Comparison of ENCODE assay signal across 38 cellular contexts in genomic region chr16:28895609-28896008, GRCh38. TPM values are rescaled to one million over a fixed set of nuclear protein-coding genes. Genes with fewer than 3 reads are reported as not detected.
DNase-seq lines count a peak whose midpoint lies in the region; ATAC-seq, FAIRE-seq and TF ChIP-seq lines count a peak whose summit lies in the region.
"Had no signal": no experiment of that assay in that cellular context is flagged by ENCODE, and none has a peak within 500 bp of the region (broad histone marks: within the 10 kb centered on the region; RNA-seq: fewer than 3 reads in every experiment).

No MANE protein-coding gene starts in this region.

- no peaks in the 10 kb centered on the region for H3K9me3 Mint-ChIP-seq in activated CD4-positive, alpha-beta T cell treated with anti-CD3 and anti-CD28 coated beads, Interleukin-2, amount 10 ng/mL, durations not matched to agents 7 days and 5 days
- H3K9me3 Mint-ChIP-seq: CD14-positive monocyte; CD4-positive, alpha-beta memory T cell; CD4-positive, alpha-beta T cell; CD4-positive, CD25-positive, alpha-beta regulatory T cell; CD8-positive, alpha-beta memory T cell; CD8-positive, alpha-beta T cell had no signal

- no peak overlapping the region for H3K4me3 ChIP-seq in HepG2 (replicated peaks in 1 of 3; ENCODE audit: insufficient read depth in 1 of 3, low read depth in 2 of 3, low read length in 3 of 3)
- H3K4me3 ChIP-seq in right lobe of liver: no peak overlapping the region
- H3K4me3 ChIP-seq: A549; BLaER1; BLaER1 treated with 17β-estradiol and CSF1 and Interleukin-3, amounts not matched to agents 10 nM and 100 nM had no signal

- H3K9me3 ChIP-seq in HepG2 (ENCODE audit: low read length) (no peaks in the 10 kb centered on the region), right lobe of liver (no peaks in the 10 kb centered on the region)
- H3K9me3 ChIP-seq: A549; BE2C; BLaER1; BLaER1 treated with 17β-estradiol and CSF1 and Interleukin-3, amounts not matched to agents 10 nM and 100 nM; Caco-2 had no signal

- H3K4me1 ChIP-seq in HepG2 (ENCODE audit: insufficient read depth, low read length): peaks cover 13% of the 10 kb centered on the region
- no peaks in the 10 kb centered on the region for H3K4me1 ChIP-seq in right lobe of liver
- H3K4me1 ChIP-seq: A549, BE2C, Caco-2 had no signal

- H3K36me3 Mint-ChIP-seq in activated CD4-positive, alpha-beta T cell treated with anti-CD3 and anti-CD28 coated beads, Interleukin-2, amount 10 ng/mL, durations not matched to agents 7 days and 5 days (ENCODE audit: low read depth): no peaks in the 10 kb centered on the region
- H3K36me3 Mint-ChIP-seq: CD14-positive monocyte; CD4-positive, alpha-beta memory T cell; CD4-positive, CD25-positive, alpha-beta regulatory T cell; CD8-positive, alpha-beta memory T cell; CD8-positive, alpha-beta T cell had no signal

- WGBS in HepG2 (ENCODE audit: low lambda C conversion rate): 79% methylated on average over 4 of the region's 4 CpGs
- WGBS in right lobe of liver (ENCODE audit: insufficient coverage, low coverage, low lambda C conversion rate, missing lambda C conversion rate): 79% methylated on average over 4 of the region's 4 CpGs

- H3K36me3 ChIP-seq in HepG2 (replicated peaks in 1 of 2; ENCODE audit: control insufficient read depth in 1 of 2, insufficient read depth in 2 of 2, low read length in 2 of 2): peaks cover 19 to 27% of the 10 kb centered on the region in 2 experiments
- H3K36me3 ChIP-seq in right lobe of liver: no peaks in the 10 kb centered on the region
- H3K36me3 ChIP-seq: BE2C had no signal

- POLR2A ChIA-PET in activated CD4-positive, alpha-beta T cell treated with anti-CD3 and anti-CD28 coated beads, Interleukin-2, amount 10 ng/mL, durations not matched to agents 7 days and 5 days (lab: Charles Lee): no interaction called here
- POLR2A ChIA-PET in HepG2 (lab: Yijun Ruan, JAX): interaction anchor here (0.8 to 1.6 kb wide), 2 partner anchors 22 to 50 kb away, joined by 3 to 4 read pairs; no protein-coding TSS in a partner anchor

- 0 out of 2 replicates have a peak, but pooled peaks have one; percentile 14 for TF ChIP-seq RAD21 in HepG2 (CRISPR knock-in tag; IDR thresholded peaks at IDR 0.05)

- no TSS peak for BruUV-seq in HepG2 (replicated peaks; lab: Mats Ljungman, UMichigan)

- H3K9ac ChIP-seq in HepG2 (ENCODE audit: insufficient read depth, low read depth, low read length): no peak overlapping the region
- H3K9ac ChIP-seq: BLaER1; BLaER1 treated with 17β-estradiol and CSF1 and Interleukin-3, amounts not matched to agents 10 nM and 100 nM had no signal

- TF ChIP-seq CTCF in HepG2 (CRISPR knock-in tag; IDR thresholded peaks at IDR 0.05) (no peak), right lobe of liver (IDR thresholded peaks at IDR 0.05) (no peak)

- no peak overlapping the region for H2AFZ ChIP-seq in HepG2 (ENCODE audit: low read length)

- peak; percentile 57; the same call in 2 of the 3 replicates for ATAC-seq in HepG2
- ATAC-seq in right lobe of liver: no peak
- ATAC-seq: A549; CD8-positive, alpha-beta T cell had no signal

- peaks cover 2% of the 10 kb centered on the region for H3K4me1 Mint-ChIP-seq in activated CD4-positive, alpha-beta T cell treated with anti-CD3 and anti-CD28 coated beads, Interleukin-2, amount 10 ng/mL, durations not matched to agents 7 days and 5 days
- H3K4me1 Mint-ChIP-seq: CD14-positive monocyte; CD4-positive, alpha-beta memory T cell; CD4-positive, CD25-positive, alpha-beta regulatory T cell; CD8-positive, alpha-beta memory T cell had no signal

- H4K20me1 ChIP-seq in HepG2 (ENCODE audit: insufficient read depth, low read length): no peaks in the 10 kb centered on the region
- H4K20me1 ChIP-seq: BLaER1; BLaER1 treated with 17β-estradiol and CSF1 and Interleukin-3, amounts not matched to agents 10 nM and 100 nM had no signal

- no peak overlapping the region for H3K4me2 ChIP-seq in HepG2 (ENCODE audit: low read depth, low read length)
- H3K4me2 ChIP-seq: A549; BLaER1; BLaER1 treated with 17β-estradiol and CSF1 and Interleukin-3, amounts not matched to agents 10 nM and 100 nM had no signal

- no peak overlapping the region for H3K4me3 Mint-ChIP-seq in activated CD4-positive, alpha-beta T cell treated with anti-CD3 and anti-CD28 coated beads, Interleukin-2, amount 10 ng/mL, durations not matched to agents 7 days and 5 days
- H3K4me3 Mint-ChIP-seq: B cell; CD14-positive monocyte; CD4-positive, alpha-beta memory T cell; CD4-positive, alpha-beta T cell; CD4-positive, CD25-positive, alpha-beta regulatory T cell; CD8-positive, alpha-beta memory T cell; CD8-positive, alpha-beta T cell had no signal

- in situ Hi-C loops in HepG2 (cut with HindIII; ENCODE audit: extremely low pct_ligation_motif_present, low pct_unique_long_range_greater_than_20kb): no loop called here

- H3K27ac Mint-ChIP-seq in activated CD4-positive, alpha-beta T cell treated with anti-CD3 and anti-CD28 coated beads, Interleukin-2, amount 10 ng/mL, durations not matched to agents 7 days and 5 days: peak overlapping the region; percentile 25
- H3K27ac Mint-ChIP-seq: B cell; CD14-positive monocyte; CD4-positive, alpha-beta memory T cell; CD4-positive, alpha-beta T cell; CD8-positive, alpha-beta T cell had no signal

- H3K79me2 ChIP-seq in HepG2 (ENCODE audit: insufficient read depth, low read length): no peaks in the 10 kb centered on the region

- TF ChIP-seq POLR2A in HepG2 (IDR thresholded peaks at IDR 0.05; ENCODE audit: insufficient read depth in 1 of 2, low read depth in 2 of 2, low read length in 2 of 2) (no peak), right lobe of liver (IDR thresholded peaks at IDR 0.05) (no peak)

- H3K27ac ChIP-seq in HepG2 (ENCODE audit: extremely low read length, insufficient read depth, low read length) (peak overlapping the region; percentile 40), right lobe of liver (no peak overlapping the region)
- H3K27ac ChIP-seq: 22Rv1; A549; BLaER1; BLaER1 treated with 17β-estradiol and CSF1 and Interleukin-3, amounts not matched to agents 10 nM and 100 nM; C4-2B had no signal

- intact Hi-C loops in HepG2 (cut with micrococcal nuclease; ENCODE audit: unreplicated experiment) (no loop called here), right lobe of liver (cut with DNase I) (no loop called here)

- peak; percentile 67 for FAIRE-seq in HepG2 (lab: Jason Lieb, UNC)
- FAIRE-seq: A204.1, A549, D721Med had no signal

- no peak for DNase-seq in activated CD4-positive, alpha-beta T cell treated with anti-CD3 and anti-CD28 coated beads, Interleukin-2, amount 10 ng/mL, durations not matched to agents 7 days and 5 days
- DNase-seq in activated CD4-positive, alpha-beta T cell treated with anti-CD3 and anti-CD28 coated beads, Interleukin-2, amount 50 U/mL, for 1 hour: no peak
- DNase-seq in HepG2 (ENCODE audit: low spot score) (no peak), right lobe of liver (no peak)
- DNase-seq: 8988T; ACHN; AML-193; BE2C; C1 segment of cervical spinal cord; Caco-2; Calu3; CD4-positive, alpha-beta memory T cell; CD4-positive, alpha-beta T cell; CD4-positive, CD25-positive, alpha-beta regulatory T cell; CD8-positive, alpha-beta memory T cell; CD8-positive, alpha-beta T cell; COR-L47; DMS 273 treated with DMSO at 0.1 percent for 48 hours; DMS153; DMS53; DMS79; DMS79 treated with DMSO at 0.1 percent for 48 hours; DND-41; EL had no signal

- H3K27me3 ChIP-seq in HepG2 (ENCODE audit: control insufficient read depth in 1 of 2, insufficient read depth in 2 of 2, low read length in 2 of 2): no peaks in the 10 kb centered on the region
- H3K27me3 ChIP-seq in right lobe of liver: no peaks in the 10 kb centered on the region
- H3K27me3 ChIP-seq: BE2C; BLaER1; BLaER1 treated with 17β-estradiol and CSF1 and Interleukin-3, amounts not matched to agents 10 nM and 100 nM had no signal

- no peaks in the 10 kb centered on the region for H3K27me3 Mint-ChIP-seq in activated CD4-positive, alpha-beta T cell treated with anti-CD3 and anti-CD28 coated beads, Interleukin-2, amount 10 ng/mL, durations not matched to agents 7 days and 5 days
- H3K27me3 Mint-ChIP-seq: B cell; CD4-positive, alpha-beta memory T cell; CD4-positive, alpha-beta T cell; CD4-positive, CD25-positive, alpha-beta regulatory T cell; CD8-positive, alpha-beta memory T cell had no signal

- CTCF ChIA-PET in activated CD4-positive, alpha-beta T cell treated with anti-CD3 and anti-CD28 coated beads, Interleukin-2, amount 10 ng/mL, durations not matched to agents 7 days and 5 days (lab: Charles Lee): interaction anchor here (0.9 to 1.4 kb wide), 2 partner anchors 10 to 76 kb away, joined by 4 to 6 read pairs; no protein-coding TSS in a partner anchor
- CTCF ChIA-PET in HepG2 (lab: Yijun Ruan, JAX; ENCODE audit: low intra/inter-chr PET ratio, low total read pairs): no interaction called here

- TF ChIP-seq EP300 in HepG2 (IDR thresholded peaks at IDR 0.05; ENCODE audit: low read depth in 2 of 2, low read length in 2 of 2): no peak
- TF ChIP-seq EP300 in HepG2 (CRISPR knock-in tag; IDR thresholded peaks at IDR 0.05; ENCODE audit: borderline replicate concordance): no peak

RNA-seq across cellular contexts. Expression of gene ATP2A1, which starts 17.3 kb away (rescaled TPM):
- 1 to 10 TPM; 1.3 to 2.7 TPM for total RNA-seq in activated CD4-positive, alpha-beta T cell treated with anti-CD3 and anti-CD28 coated beads, Interleukin-2, amount 10 ng/mL, durations not matched to agents 7 days and 5 days
- total RNA-seq in HepG2 (2016; rRNA removed; fragmentation: Illumina TruSeq; extraction: Trizol) (0.70 and 3.2 TPM in 2 replicates), right lobe of liver (1 to 10 TPM in 2 of 6 experiments, under 1 TPM in 4; 0.42 to 3.6 (median 0.77) TPM)
- total RNA-seq in HepG2 (2016; cell fraction: cytosol; rRNA removed; fragmentation: Illumina TruSeq; extraction: Trizol; ENCODE audit: low read depth): 1.1 and 1.9 TPM in 2 replicates
- 0.30 and 2.0 TPM in 2 replicates for total RNA-seq in HepG2 (2016; cell fraction: insoluble cytoplasmic fraction; rRNA removed; fragmentation: Illumina TruSeq; extraction: Trizol)
- total RNA-seq in HepG2 (2016; cell fraction: membrane; rRNA removed; fragmentation: Illumina TruSeq; extraction: Trizol): 0.65 and 1.3 TPM in 2 replicates
- total RNA-seq in HepG2 (2016; cell fraction: nucleus; rRNA removed; fragmentation: Illumina TruSeq; extraction: Trizol): 4.8 and 6.9 TPM in 2 replicates
- 12.5 and 16.4 TPM in 2 replicates for polyA plus RNA-seq in HepG2 (2011; rRNA removed)
- polyA plus RNA-seq in HepG2 (2011; cell fraction: cytosol; rRNA removed): 2.7 and 2.9 TPM in 2 replicates
- 149 and 332 TPM in 2 replicates for polyA plus RNA-seq in HepG2 (2011; cell fraction: nucleus; rRNA removed)
- polyA plus RNA-seq in HepG2 (2012): 31.5 and 57.2 TPM in 2 replicates
- polyA plus RNA-seq in HepG2 (2016; cell fraction: cytosol; fragmentation: Illumina TruSeq; extraction: Trizol; ENCODE audit: low read depth): 0.51 TPM in 2 replicates
- 1.3 and 1.5 TPM in 2 replicates for polyA plus RNA-seq in HepG2 (2016; cell fraction: insoluble cytoplasmic fraction; fragmentation: Illumina TruSeq; extraction: Trizol; ENCODE audit: low read depth)
- polyA plus RNA-seq in HepG2 (2016; cell fraction: membrane; fragmentation: Illumina TruSeq; extraction: Trizol; ENCODE audit: low read depth): 0.87 and 1.9 TPM in 2 replicates
- 55.1 and 58.0 TPM in 2 replicates for polyA plus RNA-seq in HepG2 (2016; cell fraction: nucleus; fragmentation: Illumina TruSeq; extraction: Trizol; ENCODE audit: insufficient read depth, low read depth)
- polyA minus RNA-seq in HepG2 (2011; rRNA and poly(A)+ RNA removed; ENCODE audit: low replicate concordance): 1.4 and 6.4 TPM in 2 replicates
- 0.59 and 1.4 TPM in 2 replicates for polyA minus RNA-seq in HepG2 (2011; cell fraction: cytosol; rRNA and poly(A)+ RNA removed)
- polyA minus RNA-seq in HepG2 (2011; cell fraction: nucleus; rRNA and poly(A)+ RNA removed): 26.7 and 30.8 TPM in 2 replicates
- total RNA-seq: Daoy had no signal
- polyA plus RNA-seq: CD14-positive monocyte; CD4-positive, alpha-beta memory T cell; CD4-positive, CD25-positive, alpha-beta regulatory T cell; CD8-positive, alpha-beta memory T cell had no signal

RNA-seq across cellular contexts. Expression of gene RABEP2, which starts 29.4 kb away (rescaled TPM):
- total RNA-seq in activated CD4-positive, alpha-beta T cell treated with anti-CD3 and anti-CD28 coated beads, Interleukin-2, amount 10 ng/mL, durations not matched to agents 7 days and 5 days: 10 to 100 TPM; 16.8 to 21.1 TPM
- total RNA-seq in HepG2 (2016; rRNA removed; fragmentation: Illumina TruSeq; extraction: Trizol) (16.1 and 18.4 TPM in 2 replicates), right lobe of liver (10 to 100 TPM in 2 of 6 experiments, 1 to 10 TPM in 4; 5.0 to 21.0 (median 9.1) TPM)
- 2.9 and 3.6 TPM in 2 replicates for total RNA-seq in HepG2 (2016; cell fraction: cytosol; rRNA removed; fragmentation: Illumina TruSeq; extraction: Trizol; ENCODE audit: low read depth)
- 13.9 and 19.6 TPM in 2 replicates for total RNA-seq in HepG2 (2016; cell fraction: insoluble cytoplasmic fraction; rRNA removed; fragmentation: Illumina TruSeq; extraction: Trizol)
- total RNA-seq in HepG2 (2016; cell fraction: membrane; rRNA removed; fragmentation: Illumina TruSeq; extraction: Trizol): 7.5 and 8.4 TPM in 2 replicates
- total RNA-seq in HepG2 (2016; cell fraction: nucleus; rRNA removed; fragmentation: Illumina TruSeq; extraction: Trizol): 10.2 and 11.4 TPM in 2 replicates
- 10.8 and 12.4 TPM in 2 replicates for polyA plus RNA-seq in HepG2 (2011; rRNA removed)
- polyA plus RNA-seq in HepG2 (2011; cell fraction: cytosol; rRNA removed): 8.5 and 13.3 TPM in 2 replicates
- 28.2 and 32.3 TPM in 2 replicates for polyA plus RNA-seq in HepG2 (2011; cell fraction: nucleus; rRNA removed)
- 5.7 and 7.3 TPM in 2 replicates for polyA plus RNA-seq in HepG2 (2012)
- 1.9 and 2.8 TPM in 2 replicates for polyA plus RNA-seq in HepG2 (2016; cell fraction: cytosol; fragmentation: Illumina TruSeq; extraction: Trizol; ENCODE audit: low read depth)
- 9.8 and 12.4 TPM in 2 replicates for polyA plus RNA-seq in HepG2 (2016; cell fraction: insoluble cytoplasmic fraction; fragmentation: Illumina TruSeq; extraction: Trizol; ENCODE audit: low read depth)
- 4.5 and 4.9 TPM in 2 replicates for polyA plus RNA-seq in HepG2 (2016; cell fraction: membrane; fragmentation: Illumina TruSeq; extraction: Trizol; ENCODE audit: low read depth)
- polyA plus RNA-seq in HepG2 (2016; cell fraction: nucleus; fragmentation: Illumina TruSeq; extraction: Trizol; ENCODE audit: insufficient read depth, low read depth): 17.2 and 17.9 TPM in 2 replicates
- polyA minus RNA-seq in HepG2 (2011; rRNA and poly(A)+ RNA removed; ENCODE audit: low replicate concordance): 5.5 and 7.5 TPM in 2 replicates
- 5.5 and 7.4 TPM in 2 replicates for polyA minus RNA-seq in HepG2 (2011; cell fraction: cytosol; rRNA and poly(A)+ RNA removed)
- polyA minus RNA-seq in HepG2 (2011; cell fraction: nucleus; rRNA and poly(A)+ RNA removed): 6.2 and 7.5 TPM in 2 replicates

RNA-seq across cellular contexts. Expression of gene SH2B1, which starts 32.0 kb away (rescaled TPM):
- 10 to 100 TPM; 62.6 to 66.6 TPM for total RNA-seq in activated CD4-positive, alpha-beta T cell treated with anti-CD3 and anti-CD28 coated beads, Interleukin-2, amount 10 ng/mL, durations not matched to agents 7 days and 5 days
- total RNA-seq in HepG2 (2016; rRNA removed; fragmentation: Illumina TruSeq; extraction: Trizol) (15.6 and 23.3 TPM in 2 replicates), right lobe of liver (10 to 100 TPM; 13.2 to 27.1 (median 20.6) TPM)
- total RNA-seq in HepG2 (2016; cell fraction: cytosol; rRNA removed; fragmentation: Illumina TruSeq; extraction: Trizol; ENCODE audit: low read depth): 22.5 and 27.1 TPM in 2 replicates
- total RNA-seq in HepG2 (2016; cell fraction: insoluble cytoplasmic fraction; rRNA removed; fragmentation: Illumina TruSeq; extraction: Trizol): 13.4 and 24.5 TPM in 2 replicates
- 16.3 and 21.4 TPM in 2 replicates for total RNA-seq in HepG2 (2016; cell fraction: membrane; rRNA removed; fragmentation: Illumina TruSeq; extraction: Trizol)
- total RNA-seq in HepG2 (2016; cell fraction: nucleus; rRNA removed; fragmentation: Illumina TruSeq; extraction: Trizol): 30.1 and 30.6 TPM in 2 replicates
- 30.8 and 40.2 TPM in 2 replicates for polyA plus RNA-seq in HepG2 (2011; rRNA removed)
- 15.2 and 19.8 TPM in 2 replicates for polyA plus RNA-seq in HepG2 (2011; cell fraction: cytosol; rRNA removed)
- 198 and 224 TPM in 2 replicates for polyA plus RNA-seq in HepG2 (2011; cell fraction: nucleus; rRNA removed)
- polyA plus RNA-seq in HepG2 (2012): 35.0 and 37.6 TPM in 2 replicates
- polyA plus RNA-seq in HepG2 (2016; cell fraction: cytosol; fragmentation: Illumina TruSeq; extraction: Trizol; ENCODE audit: low read depth): 4.3 and 6.0 TPM in 2 replicates
- 18.0 and 21.1 TPM in 2 replicates for polyA plus RNA-seq in HepG2 (2016; cell fraction: insoluble cytoplasmic fraction; fragmentation: Illumina TruSeq; extraction: Trizol; ENCODE audit: low read depth)
- polyA plus RNA-seq in HepG2 (2016; cell fraction: membrane; fragmentation: Illumina TruSeq; extraction: Trizol; ENCODE audit: low read depth): 12.3 and 13.6 TPM in 2 replicates
- 82.4 and 89.4 TPM in 2 replicates for polyA plus RNA-seq in HepG2 (2016; cell fraction: nucleus; fragmentation: Illumina TruSeq; extraction: Trizol; ENCODE audit: insufficient read depth, low read depth)
- polyA minus RNA-seq in HepG2 (2011; rRNA and poly(A)+ RNA removed; ENCODE audit: low replicate concordance): 44.5 and 55.4 TPM in 2 replicates
- 10.5 and 11.6 TPM in 2 replicates for polyA minus RNA-seq in HepG2 (2011; cell fraction: cytosol; rRNA and poly(A)+ RNA removed)
- polyA minus RNA-seq in HepG2 (2011; cell fraction: nucleus; rRNA and poly(A)+ RNA removed): 36.8 and 48.6 TPM in 2 replicates

RNA-seq across cellular contexts. Expression of gene CD19, which starts 36.2 kb away (rescaled TPM):
- total RNA-seq in activated CD4-positive, alpha-beta T cell treated with anti-CD3 and anti-CD28 coated beads, Interleukin-2, amount 10 ng/mL, durations not matched to agents 7 days and 5 days: under 1 TPM in 1 of 2 experiments, not detected in 1; 0.12 TPM
- total RNA-seq in HepG2 (2016; rRNA removed; fragmentation: Illumina TruSeq; extraction: Trizol) (0.48 and 0.55 TPM in 2 replicates), right lobe of liver (under 1 TPM in 1 of 6 experiments, not detected in 5; 0.10 TPM)
- 0.26 TPM in 1 of 2 replicates, not detected in the other for total RNA-seq in HepG2 (2016; cell fraction: cytosol; rRNA removed; fragmentation: Illumina TruSeq; extraction: Trizol; ENCODE audit: low read depth)
- 0.34 and 0.37 TPM in 2 replicates for total RNA-seq in HepG2 (2016; cell fraction: insoluble cytoplasmic fraction; rRNA removed; fragmentation: Illumina TruSeq; extraction: Trizol)
- total RNA-seq in HepG2 (2016; cell fraction: membrane; rRNA removed; fragmentation: Illumina TruSeq; extraction: Trizol): 0.24 TPM in 1 of 2 replicates, not detected in the other
- total RNA-seq in HepG2 (2016; cell fraction: nucleus; rRNA removed; fragmentation: Illumina TruSeq; extraction: Trizol): not detected in 2 replicates
- polyA plus RNA-seq in HepG2 (2011; rRNA removed): 1.1 and 1.2 TPM in 2 replicates
- polyA plus RNA-seq in HepG2 (2011; cell fraction: cytosol; rRNA removed): 0.92 and 2.2 TPM in 2 replicates
- polyA plus RNA-seq in HepG2 (2011; cell fraction: nucleus; rRNA removed): 2.1 and 2.5 TPM in 2 replicates
- 1.6 and 2.5 TPM in 2 replicates for polyA plus RNA-seq in HepG2 (2012)
- polyA plus RNA-seq in HepG2 (2016; cell fraction: cytosol; fragmentation: Illumina TruSeq; extraction: Trizol; ENCODE audit: low read depth): 0.05 and 0.07 TPM in 2 replicates
- polyA plus RNA-seq in HepG2 (2016; cell fraction: insoluble cytoplasmic fraction; fragmentation: Illumina TruSeq; extraction: Trizol; ENCODE audit: low read depth): 0.64 and 0.67 TPM in 2 replicates
- polyA plus RNA-seq in HepG2 (2016; cell fraction: membrane; fragmentation: Illumina TruSeq; extraction: Trizol; ENCODE audit: low read depth): 0.10 TPM in 1 of 2 replicates, not detected in the other
- polyA plus RNA-seq in HepG2 (2016; cell fraction: nucleus; fragmentation: Illumina TruSeq; extraction: Trizol; ENCODE audit: insufficient read depth, low read depth): 0.32 and 0.45 TPM in 2 replicates
- 0.07 and 1.0 TPM in 2 replicates for polyA minus RNA-seq in HepG2 (2011; rRNA and poly(A)+ RNA removed; ENCODE audit: low replicate concordance)
- not detected in 2 replicates for polyA minus RNA-seq in HepG2 (2011; cell fraction: cytosol; rRNA and poly(A)+ RNA removed)
- 0.39 and 0.75 TPM in 2 replicates for polyA minus RNA-seq in HepG2 (2011; cell fraction: nucleus; rRNA and poly(A)+ RNA removed)
- total RNA-seq: A172; A673; Caco-2; Calu3; CD4-positive, alpha-beta memory T cell; CD8-positive, alpha-beta memory T cell; Daoy had no signal
- polyA plus RNA-seq: A549; AG04450; BJ; CD8-positive, alpha-beta memory T cell had no signal

RNA-seq across cellular contexts. Expression of gene TUFM, which starts 49.5 kb away (rescaled TPM):
- 100 to 1,000 TPM; 105 to 125 TPM for total RNA-seq in activated CD4-positive, alpha-beta T cell treated with anti-CD3 and anti-CD28 coated beads, Interleukin-2, amount 10 ng/mL, durations not matched to agents 7 days and 5 days
- 138 and 298 TPM in 2 replicates for total RNA-seq in HepG2 (2016; rRNA removed; fragmentation: Illumina TruSeq; extraction: Trizol)
- total RNA-seq in HepG2 (2016; cell fraction: cytosol; rRNA removed; fragmentation: Illumina TruSeq; extraction: Trizol; ENCODE audit: low read depth): 52.9 and 59.0 TPM in 2 replicates
- 109 and 318 TPM in 2 replicates for total RNA-seq in HepG2 (2016; cell fraction: insoluble cytoplasmic fraction; rRNA removed; fragmentation: Illumina TruSeq; extraction: Trizol)
- total RNA-seq in HepG2 (2016; cell fraction: membrane; rRNA removed; fragmentation: Illumina TruSeq; extraction: Trizol): 97.9 and 102 TPM in 2 replicates
- total RNA-seq in HepG2 (2016; cell fraction: nucleus; rRNA removed; fragmentation: Illumina TruSeq; extraction: Trizol): 269 and 303 TPM in 2 replicates
- 189 and 206 TPM in 2 replicates for polyA plus RNA-seq in HepG2 (2011; rRNA removed)
- 123 and 178 TPM in 2 replicates for polyA plus RNA-seq in HepG2 (2011; cell fraction: cytosol; rRNA removed)
- polyA plus RNA-seq in HepG2 (2011; cell fraction: nucleus; rRNA removed): 404 and 487 TPM in 2 replicates
- polyA plus RNA-seq in HepG2 (2012): 180 and 205 TPM in 2 replicates
- polyA plus RNA-seq in HepG2 (2016; cell fraction: cytosol; fragmentation: Illumina TruSeq; extraction: Trizol; ENCODE audit: low read depth): 69.4 and 72.1 TPM in 2 replicates
- polyA plus RNA-seq in HepG2 (2016; cell fraction: insoluble cytoplasmic fraction; fragmentation: Illumina TruSeq; extraction: Trizol; ENCODE audit: low read depth): 150 and 184 TPM in 2 replicates
- 99.2 and 107 TPM in 2 replicates for polyA plus RNA-seq in HepG2 (2016; cell fraction: membrane; fragmentation: Illumina TruSeq; extraction: Trizol; ENCODE audit: low read depth)
- 673 and 742 TPM in 2 replicates for polyA plus RNA-seq in HepG2 (2016; cell fraction: nucleus; fragmentation: Illumina TruSeq; extraction: Trizol; ENCODE audit: insufficient read depth, low read depth)
- 135 and 165 TPM in 2 replicates for polyA minus RNA-seq in HepG2 (2011; rRNA and poly(A)+ RNA removed; ENCODE audit: low replicate concordance)
- polyA minus RNA-seq in HepG2 (2011; cell fraction: cytosol; rRNA and poly(A)+ RNA removed): 69.4 and 75.9 TPM in 2 replicates
- polyA minus RNA-seq in HepG2 (2011; cell fraction: nucleus; rRNA and poly(A)+ RNA removed): 56.7 and 63.5 TPM in 2 replicates
- total RNA-seq in right lobe of liver: 100 to 1,000 TPM; 103 to 169 (median 141) TPM
